Comparison of ENCODE assay signal across 1 cellular context in genomic region chr14:89509891-89510290, GRCh38.
TF ChIP-seq lines count a peak whose summit lies in the region.

No MANE protein-coding gene starts in this region.

TF ChIP-seq in GM23338, 12 proteins besides CTCF, POLR2A, EP300 and RAD21 (continued from another document):
- TF ChIP-seq ETS1 (IDR thresholded peaks at IDR 0.05) (no peak), NANOG (IDR thresholded peaks at IDR 0.05; ENCODE audit: borderline replicate concordance) (no peak), ZNF331 (CRISPR knock-in tag; IDR thresholded peaks at IDR 0.05; ENCODE audit: low read depth) (no peak), CREB1 (CRISPR knock-in tag; IDR thresholded peaks at IDR 0.05; ENCODE audit: low read depth) (no peak), EZH2 (IDR thresholded peaks at IDR 0.05; ENCODE audit: low read depth, unreplicated experiment) (no peak), REST (IDR thresholded peaks at IDR 0.05; ENCODE audit: unreplicated experiment) (no peak), EZH2phosphoT487 (IDR thresholded peaks at IDR 0.05; ENCODE audit: unreplicated experiment) (no peak), ZNF114 (CRISPR knock-in tag; IDR thresholded peaks at IDR 0.05) (no peak), STAT1 (IDR thresholded peaks at IDR 0.05; ENCODE audit: unreplicated experiment) (no peak), POLR2AphosphoS5 (IDR thresholded peaks at IDR 0.05; ENCODE audit: low read depth) (no peak), JUNB (IDR thresholded peaks at IDR 0.05; ENCODE audit: unreplicated experiment) (no peak)
